In the genomic region with DNA sequence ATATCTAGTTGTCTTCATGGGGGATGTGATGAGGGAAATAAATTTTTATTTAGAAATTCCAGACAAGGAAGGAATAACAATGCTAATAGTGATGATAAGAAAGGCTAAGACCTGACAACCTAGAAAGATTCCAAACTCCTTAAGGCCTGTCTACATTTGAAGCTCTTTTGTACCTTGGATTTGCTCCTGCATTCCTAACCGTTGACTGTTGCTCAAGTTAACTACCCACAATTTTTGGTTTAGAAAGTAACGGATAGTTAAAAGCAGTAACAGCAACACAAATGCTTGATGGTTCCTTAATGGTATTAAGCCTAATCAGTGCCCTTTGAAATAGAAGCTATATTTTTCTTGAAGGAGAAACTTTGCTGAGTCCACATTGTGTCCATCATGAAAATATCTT, we compare ENCODE assay signal across 1 cellular context.
TF ChIP-seq lines count a peak whose summit lies in the region.

No MANE protein-coding gene starts in this region.

TF ChIP-seq in IMR-90, 13 proteins besides CTCF, POLR2A, EP300 and RAD21:
- no peak for TF ChIP-seq MXI1 (IDR thresholded peaks at IDR 0.05; ENCODE audit: borderline replicate concordance, low read depth, low read length)
